23 cellular contexts compared by ENCODE assay signal in genomic region chr21:33917421-33917820, GRCh38.
"Had no signal": no experiment of that assay in that cellular context is flagged by ENCODE, and none has a peak within 500 bp of the region (broad histone marks: within the 10 kb centered on the region; RNA-seq: fewer than 3 reads in every experiment).

No MANE protein-coding gene starts in this region.

- H3K4me3 Mint-ChIP-seq: effector memory CD8-positive, alpha-beta T cell; mesothelial cell of epicardium; stimulated activated naive B cell treated with anti-CD40 and anti-IgM and Interleukin-4, amounts not matched to agents 10 μg/mL and 1 μg/mL and 100 μg/mL, for 72 hours; stimulated activated naive CD8-positive, alpha-beta T cell treated with anti-CD3 and anti-CD28 coated beads, Interleukin-15, Interleukin-2, amounts not matched to agents 100 ng/mL and 50 ng/mL, for 24 hours had no signal

- H3K27me3 Mint-ChIP-seq: effector memory CD8-positive, alpha-beta T cell; naive B cell; natural killer cell treated with Interleukin-12 subunit alpha and Interleukin-12 subunit beta and Interleukin-15 and Interleukin-18, amount 100 ng/mL, for 72 hours; stimulated activated naive CD8-positive, alpha-beta T cell treated with anti-CD3 and anti-CD28 coated beads, Interleukin-15, Interleukin-2, amounts not matched to agents 100 ng/mL and 50 ng/mL, for 24 hours had no signal

- ATAC-seq: effector memory CD8-positive, alpha-beta T cell; left colon; left ventricle myocardium superior; mucosa of descending colon; natural killer cell treated with Interleukin-12 subunit alpha and Interleukin-12 subunit beta and Interleukin-15 and Interleukin-18, amount 100 ng/mL, for 72 hours; right cardiac atrium; stimulated activated naive B cell treated with anti-CD40 and anti-IgM and Interleukin-4, amounts not matched to agents 10 μg/mL and 1 μg/mL and 100 μg/mL, for 72 hours had no signal

- H3K9me3 Mint-ChIP-seq: effector memory CD8-positive, alpha-beta T cell; immature natural killer cell; mesothelial cell of epicardium; naive B cell; natural killer cell treated with Interleukin-12 subunit alpha and Interleukin-12 subunit beta and Interleukin-15 and Interleukin-18, amount 100 ng/mL, for 72 hours; neural progenitor cell; stimulated activated naive B cell treated with anti-CD40 and anti-IgM and Interleukin-4, amounts not matched to agents 10 μg/mL and 1 μg/mL and 100 μg/mL, for 72 hours; stimulated activated naive CD8-positive, alpha-beta T cell treated with anti-CD3 and anti-CD28 coated beads, Interleukin-15, Interleukin-2, amounts not matched to agents 100 ng/mL and 50 ng/mL, for 24 hours had no signal

- H3K27ac Mint-ChIP-seq: effector memory CD8-positive, alpha-beta T cell; immature natural killer cell; mesothelial cell of epicardium; neural progenitor cell; stimulated activated naive B cell treated with anti-CD40 and anti-IgM and Interleukin-4, amounts not matched to agents 10 μg/mL and 1 μg/mL and 100 μg/mL, for 72 hours had no signal

- H3K36me3 Mint-ChIP-seq: immature natural killer cell, mesothelial cell of epicardium had no signal

- DNase-seq: cortex of kidney; effector memory CD8-positive, alpha-beta T cell; erythroblast; esophagus squamous epithelium; foreskin melanocyte; hypothalamus; immature natural killer cell; islet precursor cell; kidney glomerular epithelial cell; left colon; left ventricle myocardium superior; mesenchymal stem cell; mucosa of descending colon; naive B cell; right cardiac atrium; spleen; stimulated activated CD4-positive, alpha-beta T cell treated with anti-CD3 and anti-CD28 coated beads, Interleukin-4, amount 100 ng/mL, for 4 hours; stimulated activated naive B cell treated with anti-CD40 and anti-IgM and Interleukin-4, amounts not matched to agents 10 μg/mL and 1 μg/mL and 100 μg/mL, for 72 hours; upper lobe of left lung had no signal
